25 cellular contexts compared by ENCODE assay signal in the genomic region with DNA sequence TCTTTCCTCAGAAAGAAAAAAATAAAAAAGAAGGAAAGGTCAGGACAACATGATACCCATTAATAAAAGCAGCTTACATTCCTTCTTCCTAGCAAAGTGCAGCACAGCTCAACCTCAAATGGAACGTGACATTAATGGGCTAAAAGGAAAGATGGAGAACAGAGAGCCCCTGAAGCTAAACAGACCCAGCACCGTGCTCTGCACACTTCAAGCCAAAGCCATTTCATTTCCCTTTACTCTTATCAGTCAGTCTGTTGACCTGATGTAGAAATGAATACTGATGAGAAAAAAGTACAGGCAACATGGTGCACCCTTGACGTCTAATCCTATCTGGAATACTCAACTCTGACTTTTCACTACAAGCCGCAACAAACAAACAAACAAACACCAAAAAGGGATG. TPM values are rescaled to one million over a fixed set of nuclear protein-coding genes. Genes with fewer than 3 reads are reported as not detected.
"Had no signal": no experiment of that assay in that cellular context is flagged by ENCODE, and none has a peak within 500 bp of the region (broad histone marks: within the 10 kb centered on the region; RNA-seq: fewer than 3 reads in every experiment).

No MANE protein-coding gene starts in this region.

- H3K9me3 ChIP-seq: esophagus muscularis mucosa, gastrocnemius medialis, heart right ventricle, lower lobe of right lung, mucosa of descending colon had no signal

- H3K36me3 Mint-ChIP-seq: mesothelial cell of epicardium; naive B cell; naive thymus-derived CD8-positive, alpha-beta T cell had no signal

- H3K27me3 Mint-ChIP-seq: naive B cell had no signal

- H3K4me3 Mint-ChIP-seq: mesothelial cell of epicardium; naive B cell; naive thymus-derived CD8-positive, alpha-beta T cell had no signal

- H3K4me1 ChIP-seq: esophagus muscularis mucosa, gastrocnemius medialis, heart right ventricle, left lung, lower lobe of right lung had no signal

- FAIRE-seq: endothelial cell of umbilical vein, islet of Langerhans, keratinocyte had no signal

- H3K4me3 ChIP-seq: coronary artery, dorsolateral prefrontal cortex, esophagus muscularis mucosa, gastrocnemius medialis, heart right ventricle, left lung, lower lobe of right lung, mucosa of descending colon had no signal

- H3K27ac ChIP-seq: coronary artery, dorsolateral prefrontal cortex, esophagus muscularis mucosa, gastrocnemius medialis, heart right ventricle, left lung, lower lobe of right lung had no signal

- H3K27me3 ChIP-seq: dorsolateral prefrontal cortex, esophagus muscularis mucosa, gastrocnemius medialis, heart right ventricle, left lung had no signal

- H3K4me1 Mint-ChIP-seq: naive B cell; naive thymus-derived CD8-positive, alpha-beta T cell had no signal

- H3K27ac Mint-ChIP-seq: mesothelial cell of epicardium; naive B cell; naive thymus-derived CD8-positive, alpha-beta T cell had no signal

- DNase-seq: dermis blood vessel endothelial cell; dorsolateral prefrontal cortex; effector CD4-positive, alpha-beta T cell; effector memory CD4-positive, alpha-beta T cell; foreskin fibroblast; foreskin melanocyte; gastrocnemius medialis; glutamatergic neuron; head of caudate nucleus; heart right ventricle; hippocampal formation; left cardiac atrium; left lung; left ventricle myocardium superior; lower lobe of right lung; mesenchymal stem cell; mucosa of descending colon; naive B cell; naive thymus-derived CD8-positive, alpha-beta T cell had no signal

- H3K36me3 ChIP-seq: esophagus muscularis mucosa, gastrocnemius medialis, heart right ventricle, left lung, lower lobe of right lung had no signal

- H3K9me3 Mint-ChIP-seq: mesothelial cell of epicardium had no signal

RNA-seq across cellular contexts. Expression of a gene that starts 57.7 kb away (rescaled TPM):
- total RNA-seq: dermis blood vessel endothelial cell; endothelial cell of umbilical vein; naive thymus-derived CD8-positive, alpha-beta T cell had no signal
- polyA plus RNA-seq: naive thymus-derived CD8-positive, alpha-beta T cell had no signal
